In genomic region chr1:211356723-211357418, GRCh38 we compare ENCODE assay signal across 14 cellular contexts. TPM values are rescaled to one million over a fixed set of nuclear protein-coding genes. Genes with fewer than 3 reads are reported as not detected.
A peak's percentile ranks its signal among the peaks of the same experiment; 100 is the strongest.
DNase-seq lines count a peak whose midpoint lies in the region; ATAC-seq and TF ChIP-seq lines count a peak whose summit lies in the region.
"Had no signal": no experiment of that assay in that cellular context is flagged by ENCODE, and none has a peak within 500 bp of the region (broad histone marks: within the 10 kb centered on the region; RNA-seq: fewer than 3 reads in every experiment).

No MANE protein-coding gene starts in this region.

- H3K27ac Mint-ChIP-seq in CD8-positive, alpha-beta memory T cell = peak overlapping the region; percentile 14 to 78 (median 62)
- H3K27ac Mint-ChIP-seq in dendritic cell treated with granulocyte-macrophage colony-stimulating factor and Interleukin-4, amounts not matched to agents 40 ng/mL and 50 ng/mL, for 4 days = peak overlapping the region; percentile 66

- H3K36me3 Mint-ChIP-seq in CD8-positive, alpha-beta memory T cell = peaks cover 3 to 68% (median 15%) of the 10 kb centered on the region in 3 donors
- peaks cover 30% of the 10 kb centered on the region for H3K36me3 Mint-ChIP-seq in dendritic cell treated with granulocyte-macrophage colony-stimulating factor and Interleukin-4, amounts not matched to agents 40 ng/mL and 50 ng/mL, for 4 days (ENCODE audit: low read depth)

- no peak overlapping the region for H3K4me3 ChIP-seq in CD8-positive, alpha-beta memory T cell (ENCODE audit: low read length)
- H3K4me3 ChIP-seq in BE2C (ENCODE audit: low read depth, low read length) = no peak overlapping the region
- H3K4me3 ChIP-seq: HAP-1, right atrium auricular region had no signal

- POLR2A ChIA-PET in CD8-positive, alpha-beta memory T cell (lab: Charles Lee) = interaction anchor here (0.5 kb wide), 1 partner anchor 719 kb away, joined by 3 read pairs; no protein-coding TSS in a partner anchor
- POLR2A ChIA-PET in HEK293T (lab: Yijun Ruan, JAX) = no interaction called here

- H3K27me3 ChIP-seq in CD8-positive, alpha-beta memory T cell (ENCODE audit: insufficient read depth, low read length, poor library complexity, severe bottlenecking) = no peaks in the 10 kb centered on the region
- H3K27me3 ChIP-seq in BE2C = no peaks in the 10 kb centered on the region
- H3K27me3 ChIP-seq: right atrium auricular region had no signal

- intact Hi-C loops in dendritic cell treated with granulocyte-macrophage colony-stimulating factor and Interleukin-4, amounts not matched to agents 40 ng/mL and 50 ng/mL, for 4 days (cut with micrococcal nuclease) = no loop called here

- H3K9me3 ChIP-seq in CD8-positive, alpha-beta memory T cell (ENCODE audit: low read length) = no peaks in the 10 kb centered on the region
- H3K9me3 ChIP-seq in BE2C = no peaks in the 10 kb centered on the region
- H3K9me3 ChIP-seq: HAP-1, right atrium auricular region had no signal

- H3K4me1 ChIP-seq in CD8-positive, alpha-beta memory T cell (ENCODE audit: insufficient read depth, low read length) = peaks cover 27% of the 10 kb centered on the region
- no peaks in the 10 kb centered on the region for H3K4me1 ChIP-seq in BE2C
- H3K4me1 ChIP-seq: right atrium auricular region had no signal

- peaks cover 0 to 2% (median 0%) of the 10 kb centered on the region in 5 donors for H3K9me3 Mint-ChIP-seq in CD8-positive, alpha-beta memory T cell
- H3K9me3 Mint-ChIP-seq in dendritic cell treated with granulocyte-macrophage colony-stimulating factor and Interleukin-4, amounts not matched to agents 40 ng/mL and 50 ng/mL, for 4 days = peaks cover 6% of the 10 kb centered on the region

- no peaks in the 10 kb centered on the region for H3K27me3 Mint-ChIP-seq in CD8-positive, alpha-beta memory T cell
- H3K27me3 Mint-ChIP-seq in dendritic cell treated with granulocyte-macrophage colony-stimulating factor and Interleukin-4, amounts not matched to agents 40 ng/mL and 50 ng/mL, for 4 days = no peaks in the 10 kb centered on the region

- CTCF ChIA-PET in CD8-positive, alpha-beta memory T cell (lab: Charles Lee) = interaction anchor here (1.1 to 2.3 kb wide), 6 partner anchors 21 to 113 kb away, joined by 3 to 13 read pairs (median 5); no protein-coding TSS in a partner anchor
- CTCF ChIA-PET in HEK293T (lab: Yijun Ruan, JAX) = no interaction called here

- ATAC-seq in omental fat pad (ENCODE audit: low FRiP score) = peak; percentile 90

- DNase-seq in CD8-positive, alpha-beta memory T cell = no peak
- DNase-seq in RKO (ENCODE audit: low spot score) (peak; percentile 57), omental fat pad (ENCODE audit: low spot score) (no peak), BE2C (no peak), HEK293T (ENCODE audit: extremely low spot score) (no peak), NCI-H2029 (lab: John Stamatoyannopoulos, UW) (no peak)
- no peak for DNase-seq in stimulated activated CD4-positive, alpha-beta T cell treated with anti-CD3 and anti-CD28 coated beads, Interleukin-4, amount 100 ng/mL, for 4 hours
- DNase-seq: activated CD8-positive, alpha-beta memory T cell treated with anti-CD3 and anti-CD28 coated beads, Interleukin-2, amount 50 U/mL, for 48 hours; NCI-H1417 treated with DMSO at 0.1 percent for 48 hours; NCI-H69; substantia nigra had no signal

- peaks cover 25% of the 10 kb centered on the region for H3K36me3 ChIP-seq in CD8-positive, alpha-beta memory T cell (ENCODE audit: insufficient read depth, low read length)
- peaks cover 17% of the 10 kb centered on the region for H3K36me3 ChIP-seq in BE2C

- TF ChIP-seq CTCF in omental fat pad (IDR thresholded peaks at IDR 0.05) = no peak
- no peak for TF ChIP-seq CTCF in BE2C (IDR thresholded peaks at IDR 0.05; ENCODE audit: low read depth, low read length)

- peaks cover 43 to 65% (median 55%) of the 10 kb centered on the region in 3 donors for H3K4me1 Mint-ChIP-seq in CD8-positive, alpha-beta memory T cell
- peaks cover 34% of the 10 kb centered on the region for H3K4me1 Mint-ChIP-seq in dendritic cell treated with granulocyte-macrophage colony-stimulating factor and Interleukin-4, amounts not matched to agents 40 ng/mL and 50 ng/mL, for 4 days (ENCODE audit: low read depth)

- H3K4me3 Mint-ChIP-seq in CD8-positive, alpha-beta memory T cell = no peak overlapping the region
- H3K4me3 Mint-ChIP-seq in dendritic cell treated with granulocyte-macrophage colony-stimulating factor and Interleukin-4, amounts not matched to agents 40 ng/mL and 50 ng/mL, for 4 days = no peak overlapping the region

- no peak overlapping the region for H3K27ac ChIP-seq in CD8-positive, alpha-beta memory T cell (ENCODE audit: low read depth, low read length)
- H3K27ac ChIP-seq: right atrium auricular region had no signal

TF ChIP-seq in HEK293T, 16 proteins besides CTCF, POLR2A, EP300 and RAD21:
- no peak for TF ChIP-seq ZNF384 (IDR thresholded peaks at IDR 0.05)
- TF ChIP-seq TARDBP (IDR thresholded peaks at IDR 0.05) = no peak
- TF ChIP-seq ARNT (IDR thresholded peaks at IDR 0.05) = no peak
- TF ChIP-seq ELF4 (IDR thresholded peaks at IDR 0.05) = no peak
- no peak for TF ChIP-seq BHLHE40 (IDR thresholded peaks at IDR 0.05; ENCODE audit: borderline replicate concordance)
- no peak for TF ChIP-seq FOXM1 (IDR thresholded peaks at IDR 0.05; ENCODE audit: borderline replicate concordance)
- no peak for TF ChIP-seq LEF1 (IDR thresholded peaks at IDR 0.05; ENCODE audit: borderline replicate concordance)
- no peak for TF ChIP-seq SUZ12 (IDR thresholded peaks at IDR 0.05)
- no peak for TF ChIP-seq L3MBTL2 (conservative IDR thresholded peaks at IDR 0.05)
- no peak for TF ChIP-seq SP1 (IDR thresholded peaks at IDR 0.05)
- no peak for TF ChIP-seq CTBP1 (IDR thresholded peaks at IDR 0.05; ENCODE audit: borderline replicate concordance)
- no peak for TF ChIP-seq NFRKB (IDR thresholded peaks at IDR 0.05)
- TF ChIP-seq FOXA1 (IDR thresholded peaks at IDR 0.05) = no peak
- TF ChIP-seq PKNOX1 (IDR thresholded peaks at IDR 0.05) = no peak
- TF ChIP-seq HDGF (IDR thresholded peaks at IDR 0.05; ENCODE audit: borderline replicate concordance) = no peak

RNA-seq across cellular contexts. Expression of gene TRAF5, which starts 30.2 kb away (rescaled TPM):
- 10 to 100 TPM; 30.7 to 33.7 TPM for total RNA-seq in CD8-positive, alpha-beta memory T cell
- polyA plus RNA-seq in CD8-positive, alpha-beta memory T cell = 38.3 TPM
- 10 to 100 TPM; 14.8 to 24.5 (median 18.7) TPM for total RNA-seq in omental fat pad
- 10.9 TPM for polyA plus RNA-seq in BE2C (2012; ENCODE audit: insufficient read depth, insufficient read length, low read depth)
